8 cellular contexts compared by ENCODE assay signal in the genomic region with DNA sequence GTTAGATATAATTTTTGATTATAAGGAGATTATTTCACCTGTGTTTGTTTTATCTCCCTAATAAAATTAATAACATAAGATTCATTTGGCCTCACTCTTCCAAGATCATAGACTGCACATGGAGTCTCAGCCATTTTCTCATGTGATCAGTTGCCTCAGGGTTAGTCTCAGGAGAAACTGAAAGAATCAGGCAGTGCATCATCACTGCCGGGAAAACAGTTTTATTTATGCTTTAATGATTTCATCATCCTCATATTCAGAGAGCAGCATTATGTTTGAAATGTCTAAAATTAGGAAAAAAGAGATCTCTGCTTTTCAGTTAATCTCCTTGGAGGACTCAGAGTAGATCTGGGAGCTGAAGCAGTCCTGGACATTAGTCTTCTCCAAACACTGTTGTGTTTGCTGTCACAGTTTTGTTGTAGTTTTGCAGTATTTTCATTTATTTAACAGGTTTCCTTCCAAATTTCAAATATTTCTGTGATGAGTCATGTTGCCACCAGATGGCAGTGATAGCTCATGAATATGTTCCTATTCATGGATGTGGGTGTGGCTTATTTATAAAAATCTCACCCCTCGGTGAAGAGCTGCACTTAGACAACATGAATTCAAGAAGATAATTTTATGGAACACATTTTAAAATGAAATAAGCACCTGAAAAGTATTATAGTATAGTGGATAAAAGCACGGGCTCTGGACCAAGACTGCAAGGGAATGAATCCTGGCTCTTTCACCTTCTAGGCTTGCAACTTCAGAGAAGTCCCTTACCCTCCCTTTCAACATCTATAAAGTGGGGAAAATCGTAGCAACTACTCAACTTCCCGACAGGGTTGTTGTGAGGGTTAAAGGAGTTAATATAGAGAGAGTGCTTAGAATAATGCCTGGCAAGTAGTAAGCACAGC. TPM values are rescaled to one million over a fixed set of nuclear protein-coding genes. Genes with fewer than 3 reads are reported as not detected.
DNase-seq lines count a peak whose midpoint lies in the region; ATAC-seq and TF ChIP-seq lines count a peak whose summit lies in the region.

No MANE protein-coding gene starts in this region.

- H3K27ac Mint-ChIP-seq in naive B cell: no peak overlapping the region

- CTCF ChIA-PET in AG04449 (lab: Yijun Ruan, JAX): interaction anchor here (0.6 to 6.7 kb wide), 30 partner anchors 9 to 619 kb away, joined by 3 to 146 read pairs (median 4); a partner anchor contains a TSS

- H3K27me3 Mint-ChIP-seq in naive B cell: no peaks in the 10 kb centered on the region

- H3K4me1 Mint-ChIP-seq in naive B cell: peaks cover 0 to 3% (median 3%) of the 10 kb centered on the region in 3 donors

- peaks cover 39 to 40% of the 10 kb centered on the region in 2 donors for H3K36me3 Mint-ChIP-seq in naive B cell

- ATAC-seq in esophagus mucosa: peak; percentile 57
- peak in 1 of 2 donors; percentile 56 for ATAC-seq in naive B cell (ENCODE audit: low read depth in 2 of 2)
- ATAC-seq in GM19452 (IDR thresholded peaks at IDR 0.05; ENCODE audit: unreplicated experiment): no peak
- no peak for ATAC-seq in HG02678 (IDR thresholded peaks at IDR 0.05; ENCODE audit: unreplicated experiment)

- DNase-seq in AG04449 (ENCODE audit: low read depth, low spot score) (peak; percentile 42), GM04504 (ENCODE audit: low read depth) (peak; percentile 66), NCI-H1092 treated with DMSO at 0.1 percent for 48 hours (lab: John Stamatoyannopoulos, UW) (peak; percentile 58), SKM-1 treated with dmso at 0.1 percent for 144 hours (lab: John Stamatoyannopoulos, UW; ENCODE audit: unreplicated experiment) (peak; percentile 56), naive B cell (peak; percentile 28)

- POLR2A ChIA-PET in AG04449 (lab: Yijun Ruan, JAX): interaction anchor here (1.1 to 1.3 kb wide), 2 partner anchors 14 to 116 kb away, joined by 3 read pairs; no protein-coding TSS in a partner anchor

- H3K4me3 ChIP-seq in AG04449 (ENCODE audit: low read depth, low read length): no peak overlapping the region; the same call in 1 of the 2 replicates

- TF ChIP-seq CTCF in AG04449 (IDR thresholded peaks at IDR 0.05; ENCODE audit: insufficient read depth, low read length, missing control alignments): peak; percentile 26

- no peaks in the 10 kb centered on the region for H3K9me3 Mint-ChIP-seq in naive B cell

- H3K4me3 Mint-ChIP-seq in naive B cell: no peak overlapping the region

RNA-seq across cellular contexts. Expression of a gene that starts 31.2 kb away (rescaled TPM):
- 19.0 TPM for total RNA-seq in esophagus mucosa
- polyA plus RNA-seq in naive B cell (ENCODE audit: low read depth in 6 of 6): 10 to 100 TPM; 24.4 to 66.2 (median 40.6) TPM

RNA-seq across cellular contexts. Expression of a gene that starts 48.5 kb away (rescaled TPM):
- 0.68 TPM for total RNA-seq in esophagus mucosa
- polyA plus RNA-seq in naive B cell (ENCODE audit: low read depth in 6 of 6): 10 to 100 TPM in 2 of 6 donors, 1 to 10 TPM in 4; 6.5 to 17.5 (median 9.7) TPM
